Comparison of ENCODE assay signal across 8 cellular contexts in the genomic region with DNA sequence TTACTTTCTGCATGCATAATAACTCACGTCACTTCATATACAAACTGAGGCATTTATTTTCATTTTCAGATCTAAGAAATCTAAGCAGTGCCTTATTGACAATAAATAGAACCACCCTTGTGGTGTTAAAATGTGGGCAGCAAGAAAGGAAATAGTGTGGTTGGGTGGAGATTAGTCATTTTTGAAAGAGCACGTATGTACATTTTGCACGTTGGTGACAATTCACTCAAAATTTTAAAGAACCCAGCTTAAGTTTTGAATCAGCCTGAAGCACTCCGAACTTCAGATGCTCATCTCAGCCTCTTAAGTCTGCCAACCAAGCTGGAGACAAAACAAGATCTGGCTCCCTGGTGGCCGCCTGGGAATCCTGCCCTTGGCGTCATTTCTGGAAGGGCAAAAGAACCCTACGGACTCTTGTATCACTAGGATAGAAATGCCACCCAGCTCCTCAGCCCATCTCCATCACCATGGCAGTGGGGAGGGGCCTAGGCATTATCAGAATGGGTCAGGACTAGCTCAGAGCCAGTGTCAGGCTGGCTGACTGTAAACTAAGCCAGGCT.
DNase-seq lines count a peak whose midpoint lies in the region; ATAC-seq and TF ChIP-seq lines count a peak whose summit lies in the region.

No MANE protein-coding gene starts in this region.

- WGBS in right cardiac atrium: 62% methylated on average over 7 of the region's 7 CpGs

- intact Hi-C loops in right cardiac atrium (cut with DNase I): no loop called here
- intact Hi-C loops in Calu3 (cut with micrococcal nuclease; ENCODE audit: unreplicated experiment): no loop called here

- no peaks in the 10 kb centered on the region for H3K27me3 ChIP-seq in right cardiac atrium (ENCODE audit: control insufficient read depth, insufficient read depth)

- H3K27ac ChIP-seq in right cardiac atrium (ENCODE audit: low read length): no peak overlapping the region

- CTCF ChIA-PET in Calu3 (lab: Charles Lee): no interaction called here

- peak; percentile 19 to 23 for DNase-seq in activated CD4-positive, alpha-beta T cell treated with anti-CD3 and anti-CD28 coated beads for 24 hours (ENCODE audit: low read depth in 2 of 2)
- DNase-seq in fibroblast of the aortic adventitia (ENCODE audit: low read depth) (peak; percentile 7), putamen (ENCODE audit: low spot score) (no peak), right cardiac atrium (no peak), NCI-H2029 treated with DMSO at 0.1 percent for 48 hours (lab: John Stamatoyannopoulos, UW) (no peak), Calu3 (no peak)

- peaks cover 9% of the 10 kb centered on the region for H3K4me1 Mint-ChIP-seq in Calu3 (ENCODE audit: low read depth, unreplicated experiment)

- H3K36me3 Mint-ChIP-seq in Calu3 (ENCODE audit: insufficient read depth, unreplicated experiment): no peaks in the 10 kb centered on the region

- peak; percentile 93 for ATAC-seq in GM19043 (IDR thresholded peaks at IDR 0.05; ENCODE audit: low read depth, unreplicated experiment)
- peak; percentile 77 for ATAC-seq in HG03097 (IDR thresholded peaks at IDR 0.05; ENCODE audit: low FRiP score, unreplicated experiment)
- ATAC-seq in right cardiac atrium: no peak

- peaks cover 7% of the 10 kb centered on the region for H3K27me3 Mint-ChIP-seq in Calu3 (ENCODE audit: unreplicated experiment)

- H3K27ac Mint-ChIP-seq in Calu3 (ENCODE audit: unreplicated experiment): no peak overlapping the region

- H3K4me3 ChIP-seq in fibroblast of the aortic adventitia (ENCODE audit: low read depth, low read length) (no peak overlapping the region), right cardiac atrium (ENCODE audit: low read length) (no peak overlapping the region)

- BruUV-seq in Calu3 (replicated peaks; lab: Mats Ljungman, UMichigan): no TSS peak

- H3K4me1 ChIP-seq in right cardiac atrium (ENCODE audit: control insufficient read depth, insufficient read depth, low read length): peaks cover 2% of the 10 kb centered on the region

- no peaks in the 10 kb centered on the region for H3K9me3 ChIP-seq in right cardiac atrium (ENCODE audit: control insufficient read depth, low read length)

- TF ChIP-seq CTCF in fibroblast of the aortic adventitia (IDR thresholded peaks at IDR 0.05; ENCODE audit: insufficient read depth, low read length) (no peak), Calu3 (IDR thresholded peaks at IDR 0.05; ENCODE audit: unreplicated experiment) (no peak)

- H3K4me3 Mint-ChIP-seq in Calu3 (ENCODE audit: low read depth, unreplicated experiment): no peak overlapping the region

- H3K9me3 Mint-ChIP-seq in Calu3 (ENCODE audit: low read depth, unreplicated experiment): no peaks in the 10 kb centered on the region

Comparison
In these comparisons a context has a peak if more than half of its experiments do, and no peak if none do; other contexts are left out.
1. ATAC-seq: peak in GM19043 (single experiment) and HG03097 (single experiment); none in right cardiac atrium (0 of 2).
2. DNase-seq: peak in activated CD4-positive, alpha-beta T cell treated with anti-CD3 and anti-CD28 coated beads for 24 hours (2 of 2) and fibroblast of the aortic adventitia (single experiment); none in putamen (single experiment), right cardiac atrium (0 of 3), NCI-H2029 treated with DMSO at 0.1 percent for 48 hours (single experiment) and Calu3 (single experiment).